ENCODE assay signal across 14 cellular contexts in the genomic region with DNA sequence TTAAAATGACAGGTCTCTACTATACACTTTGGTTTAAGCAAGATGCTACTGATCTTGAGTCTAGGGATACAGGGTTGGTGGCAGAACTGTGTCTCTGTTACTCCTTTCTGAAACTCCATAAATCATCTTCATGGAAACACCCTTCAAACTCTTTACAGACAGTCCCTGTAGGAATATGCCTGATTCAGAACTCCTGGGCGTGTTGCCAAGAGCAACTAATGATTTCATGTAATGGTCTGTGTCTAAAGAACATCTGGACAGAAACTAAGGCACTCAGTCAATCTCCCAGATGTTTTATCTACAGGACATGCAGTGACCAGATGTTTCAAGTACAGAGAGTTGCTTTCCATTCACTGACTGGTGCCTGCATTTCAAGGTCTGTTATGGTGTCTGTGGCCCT.
DNase-seq lines count a peak whose midpoint lies in the region; ATAC-seq and TF ChIP-seq lines count a peak whose summit lies in the region.
"Had no signal": no experiment of that assay in that cellular context is flagged by ENCODE, and none has a peak within 500 bp of the region (broad histone marks: within the 10 kb centered on the region; RNA-seq: fewer than 3 reads in every experiment).

No MANE protein-coding gene starts in this region.

- ATAC-seq in left cardiac atrium (peak in 1 of 2 donors; percentile 93), aorta (ENCODE audit: low FRiP score) (peak; percentile 24), lower lobe of right lung (no peak), HG03039 (IDR thresholded peaks at IDR 0.05; ENCODE audit: unreplicated experiment) (no peak)
- no peak for ATAC-seq in activated CD4-positive, alpha-beta T cell treated with anti-CD3 and anti-CD28 coated beads for 36 hours
- ATAC-seq: A549 had no signal

- DNase-seq in NCI-H82 (lab: John Stamatoyannopoulos, UW), result peak; percentile 8
- DNase-seq in NCI-H82 treated with DMSO at 0.1 percent for 48 hours (lab: John Stamatoyannopoulos, UW; ENCODE audit: unreplicated experiment), result no peak
- peak; percentile 70 to 80 for DNase-seq in SJCRH30
- DNase-seq in left cardiac atrium, result peak; percentile 79
- DNase-seq in aorta, result peak in 1 of 2 donors; percentile 52
- DNase-seq in lower lobe of right lung, result no peak
- no peak for DNase-seq in activated CD4-positive, alpha-beta T cell treated with anti-CD3 and anti-CD28 coated beads for 36 hours
- DNase-seq: activated naive CD4-positive, alpha-beta T cell treated with anti-CD3 and anti-CD28 coated beads, Interleukin-2, amount 10 ng/mL, durations not matched to agents 7 days and 5 days; cerebellar nuclear complex; esophagus squamous epithelium; Karpas-422; trophoblast cell had no signal

- 5 to 15% methylated on average over 1 of the region's 1 CpG for WGBS in aorta, 2 donors

- no peaks in the 10 kb centered on the region for H3K4me1 Mint-ChIP-seq in activated CD4-positive, alpha-beta T cell treated with anti-CD3 and anti-CD28 coated beads for 36 hours
- H3K4me1 Mint-ChIP-seq: activated naive CD4-positive, alpha-beta T cell treated with anti-CD3 and anti-CD28 coated beads, Interleukin-2, amount 10 ng/mL, durations not matched to agents 7 days and 5 days had no signal

- no peaks in the 10 kb centered on the region for H3K36me3 ChIP-seq in SJCRH30
- no peaks in the 10 kb centered on the region for H3K36me3 ChIP-seq in aorta (ENCODE audit: control insufficient read depth in 1 of 2, insufficient read depth in 2 of 2, low read length in 1 of 2)
- H3K36me3 ChIP-seq in lower lobe of right lung, result no peaks in the 10 kb centered on the region
- H3K36me3 ChIP-seq: esophagus squamous epithelium had no signal

- H3K9me3 ChIP-seq in SJCRH30 (replicated peaks) (no peaks in the 10 kb centered on the region), aorta (ENCODE audit: control insufficient read depth, low read length) (no peaks in the 10 kb centered on the region), lower lobe of right lung (no peaks in the 10 kb centered on the region)
- H3K9me3 ChIP-seq: A549, esophagus squamous epithelium had no signal

- H3K27ac ChIP-seq in SJCRH30 (no peak overlapping the region), aorta (ENCODE audit: low read depth in 1 of 2, low read length in 2 of 2) (no peak overlapping the region), lower lobe of right lung (no peak overlapping the region)
- H3K27ac ChIP-seq: A549, esophagus squamous epithelium had no signal

- H3K4me3 Mint-ChIP-seq in activated CD4-positive, alpha-beta T cell treated with anti-CD3 and anti-CD28 coated beads for 36 hours, result no peak overlapping the region
- H3K4me3 Mint-ChIP-seq: activated naive CD4-positive, alpha-beta T cell treated with anti-CD3 and anti-CD28 coated beads, Interleukin-2, amount 10 ng/mL, durations not matched to agents 7 days and 5 days had no signal

- no peak overlapping the region for H3K27ac Mint-ChIP-seq in activated CD4-positive, alpha-beta T cell treated with anti-CD3 and anti-CD28 coated beads for 36 hours
- H3K27ac Mint-ChIP-seq: activated naive CD4-positive, alpha-beta T cell treated with anti-CD3 and anti-CD28 coated beads, Interleukin-2, amount 10 ng/mL, durations not matched to agents 7 days and 5 days had no signal

- H3K4me3 ChIP-seq in SJCRH30 (no peak overlapping the region), aorta (ENCODE audit: low read length in 2 of 2) (no peak overlapping the region), lower lobe of right lung (no peak overlapping the region)
- H3K4me3 ChIP-seq: A549, esophagus squamous epithelium had no signal

- POLR2A ChIA-PET in activated CD4-positive, alpha-beta T cell treated with anti-CD3 and anti-CD28 coated beads for 36 hours (lab: Charles Lee), result no interaction called here

- H3K9me3 Mint-ChIP-seq in activated CD4-positive, alpha-beta T cell treated with anti-CD3 and anti-CD28 coated beads for 36 hours (ENCODE audit: low read depth), result peaks cover 3% of the 10 kb centered on the region

- CTCF ChIA-PET in activated CD4-positive, alpha-beta T cell treated with anti-CD3 and anti-CD28 coated beads for 36 hours (lab: Charles Lee), result no interaction called here

- H3K27me3 Mint-ChIP-seq in activated CD4-positive, alpha-beta T cell treated with anti-CD3 and anti-CD28 coated beads for 36 hours, result no peaks in the 10 kb centered on the region
- H3K27me3 Mint-ChIP-seq: activated naive CD4-positive, alpha-beta T cell treated with anti-CD3 and anti-CD28 coated beads, Interleukin-2, amount 10 ng/mL, durations not matched to agents 7 days and 5 days had no signal

- no peaks in the 10 kb centered on the region for H3K36me3 Mint-ChIP-seq in activated CD4-positive, alpha-beta T cell treated with anti-CD3 and anti-CD28 coated beads for 36 hours (ENCODE audit: low read depth)
- H3K36me3 Mint-ChIP-seq: activated naive CD4-positive, alpha-beta T cell treated with anti-CD3 and anti-CD28 coated beads, Interleukin-2, amount 10 ng/mL, durations not matched to agents 7 days and 5 days had no signal

- no peaks in the 10 kb centered on the region for H3K27me3 ChIP-seq in SJCRH30
- no peaks in the 10 kb centered on the region for H3K27me3 ChIP-seq in aorta (ENCODE audit: control insufficient read depth in 1 of 2, insufficient read depth in 2 of 2, low read length in 1 of 2)
- no peaks in the 10 kb centered on the region for H3K27me3 ChIP-seq in lower lobe of right lung (ENCODE audit: low read depth)
- H3K27me3 ChIP-seq: esophagus squamous epithelium had no signal

- peaks cover 20% of the 10 kb centered on the region for H3K4me1 ChIP-seq in SJCRH30
- no peaks in the 10 kb centered on the region for H3K4me1 ChIP-seq in aorta (ENCODE audit: control insufficient read depth in 1 of 2, insufficient read depth in 2 of 2, low read length in 2 of 2)
- no peaks in the 10 kb centered on the region for H3K4me1 ChIP-seq in lower lobe of right lung
- H3K4me1 ChIP-seq: A549 had no signal

- TF ChIP-seq CTCF in lower lobe of right lung (IDR thresholded peaks at IDR 0.05), result no peak

- intact Hi-C loops in left cardiac atrium (cut with DNase I) (loop anchor here in 1 of 2 donors (10.0 kb wide), 1 partner anchor 58 kb away; no protein-coding TSS in a partner anchor), aorta (cut with DNase I) (no loop called here), lower lobe of right lung (cut with DNase I) (no loop called here)
- intact Hi-C loops in activated CD4-positive, alpha-beta T cell treated with anti-CD3 and anti-CD28 coated beads for 36 hours (cut with DNase I, micrococcal nuclease), result no loop called here

Comparison
In these comparisons a context has a peak if more than half of its experiments do, and no peak if none do; other contexts are left out.
1. DNase-seq: peak in NCI-H82 (single experiment), SJCRH30 (2 of 2) and left cardiac atrium (single experiment); none in NCI-H82 treated with DMSO at 0.1 percent for 48 hours (single experiment), lower lobe of right lung (single experiment) and activated CD4-positive, alpha-beta T cell treated with anti-CD3 and anti-CD28 coated beads for 36 hours (single experiment).